ENCODE assay signal across 24 cellular contexts in the genomic region with DNA sequence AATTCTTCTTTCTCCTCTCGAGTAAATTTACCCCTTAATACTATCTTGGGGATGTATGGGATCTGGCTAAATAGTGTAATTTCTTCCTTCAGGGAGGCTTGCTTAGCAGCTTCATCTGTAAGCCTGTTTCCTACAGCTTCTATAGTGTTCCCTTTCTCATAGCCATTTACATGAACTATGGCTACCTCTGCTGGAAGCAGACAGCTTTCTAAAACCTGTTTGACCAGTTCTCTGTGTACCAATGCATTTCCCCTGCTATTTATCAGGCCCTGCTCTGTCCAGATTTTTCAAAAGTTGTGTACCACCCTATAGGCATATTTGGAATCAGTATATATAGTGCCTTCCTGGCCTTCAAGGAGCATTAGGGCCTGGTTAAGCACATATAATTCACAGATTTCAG.
DNase-seq lines count a peak whose midpoint lies in the region; ATAC-seq and TF ChIP-seq lines count a peak whose summit lies in the region.
"Had no signal": no experiment of that assay in that cellular context is flagged by ENCODE, and none has a peak within 500 bp of the region (broad histone marks: within the 10 kb centered on the region; RNA-seq: fewer than 3 reads in every experiment).

No MANE protein-coding gene starts in this region.

- H3K9ac ChIP-seq in smooth muscle cell (ENCODE audit: low read depth): no peak overlapping the region
- H3K9ac ChIP-seq: neural progenitor cell had no signal

- H3K9me3 ChIP-seq in ovary (no peaks in the 10 kb centered on the region), smooth muscle cell (replicated peaks; ENCODE audit: low read depth) (no peaks in the 10 kb centered on the region), upper lobe of left lung (no peaks in the 10 kb centered on the region)
- H3K9me3 ChIP-seq: esophagus muscularis mucosa, sigmoid colon, transverse colon had no signal

- TF ChIP-seq POLR2A in ovary (IDR thresholded peaks at IDR 0.05) (no peak), upper lobe of left lung (IDR thresholded peaks at IDR 0.05) (no peak)

- no peak overlapping the region for H3K4me2 ChIP-seq in smooth muscle cell
- H3K4me2 ChIP-seq: neural progenitor cell had no signal

- H4K20me1 ChIP-seq in smooth muscle cell (ENCODE audit: low read depth): no peaks in the 10 kb centered on the region

- H3K4me3 ChIP-seq in ovary: no peak overlapping the region
- H3K4me3 ChIP-seq in smooth muscle cell: no peak overlapping the region
- H3K4me3 ChIP-seq in upper lobe of left lung: no peak overlapping the region
- H3K4me3 ChIP-seq: esophagus muscularis mucosa, lung, neural progenitor cell, sigmoid colon, stomach, transverse colon had no signal

- WGBS in ovary, 3 donors: 78 to 93% (median 87%) methylated on average over 1 of the region's 1 CpG
- 88% methylated on average over 1 of the region's 1 CpG for WGBS in smooth muscle cell (ENCODE audit: low lambda C conversion rate)
- WGBS in upper lobe of left lung, 2 donors: 81 to 93% methylated on average over 1 of the region's 1 CpG

- no peaks in the 10 kb centered on the region for H3K27me3 ChIP-seq in ovary
- H3K27me3 ChIP-seq in smooth muscle cell (ENCODE audit: low read depth): no peaks in the 10 kb centered on the region
- no peaks in the 10 kb centered on the region for H3K27me3 ChIP-seq in upper lobe of left lung
- H3K27me3 ChIP-seq: esophagus muscularis mucosa, neural progenitor cell, sigmoid colon, stomach, transverse colon had no signal

- DNase-seq in DMS153 treated with DMSO at 0.1 percent for 48 hours (lab: John Stamatoyannopoulos, UW; ENCODE audit: unreplicated experiment) (peak; percentile 39), NCI-H146 (lab: John Stamatoyannopoulos, UW) (peak; percentile 49), NCI-H748 treated with DMSO at 0.1 percent for 48 hours (lab: John Stamatoyannopoulos, UW) (peak; percentile 43), iPS-NIHi11 (ENCODE audit: low spot score) (peak; percentile 21), ovary (no peak), smooth muscle cell (lab: John Stamatoyannopoulos, UW; ENCODE audit: unreplicated experiment) (no peak), Right ventricle myocardium superior (no peak), upper lobe of left lung (no peak)
- DNase-seq: activated CD4-positive, alpha-beta T cell treated with anti-CD3 and anti-CD28 coated beads for 48 hours; activated naive CD4-positive, alpha-beta T cell treated with Interleukin-2 at 50 U/mL for 16 hours; activated T-cell treated with anti-CD3 and anti-CD28 coated beads, Interleukin-2, amount 50 U/mL, for 4 hours; amniotic stem cell; foreskin melanocyte; H7; hippocampal formation; islet precursor cell; Karpas-422; sigmoid colon; stimulated activated CD8-positive, alpha-beta memory T cell treated with anti-CD3 and anti-CD28 coated beads, Interleukin-4, amount 100 ng/mL, for 48 hours; stomach; transverse colon had no signal

- no peak for TF ChIP-seq EP300 in ovary (IDR thresholded peaks at IDR 0.05)
- TF ChIP-seq EP300 in upper lobe of left lung (IDR thresholded peaks at IDR 0.05): no peak

- no peaks in the 10 kb centered on the region for H3K36me3 ChIP-seq in ovary
- H3K36me3 ChIP-seq in smooth muscle cell (ENCODE audit: low read depth): no peaks in the 10 kb centered on the region
- no peaks in the 10 kb centered on the region for H3K36me3 ChIP-seq in upper lobe of left lung
- H3K36me3 ChIP-seq: esophagus muscularis mucosa, neural progenitor cell, sigmoid colon, stomach, transverse colon had no signal

- H3K27ac ChIP-seq in ovary (no peak overlapping the region), smooth muscle cell (ENCODE audit: low read depth) (no peak overlapping the region), upper lobe of left lung (no peak overlapping the region)
- H3K27ac ChIP-seq: esophagus muscularis mucosa, neural progenitor cell, sigmoid colon, stomach, transverse colon had no signal

- TF ChIP-seq CTCF in ovary (IDR thresholded peaks at IDR 0.05) (no peak), smooth muscle cell (IDR thresholded peaks at IDR 0.05; ENCODE audit: borderline replicate concordance, insufficient read depth, poor library complexity, severe bottlenecking) (no peak), upper lobe of left lung (IDR thresholded peaks at IDR 0.05) (no peak)

- no peak overlapping the region for H2AFZ ChIP-seq in smooth muscle cell (ENCODE audit: low read depth)
- H2AFZ ChIP-seq: neural progenitor cell had no signal

- ATAC-seq in Right ventricle myocardium superior (ENCODE audit: poor library complexity): no peak
- no peak for ATAC-seq in upper lobe of left lung (ENCODE audit: low FRiP score in 2 of 2)
- ATAC-seq: activated T-cell treated with anti-CD3 and anti-CD28 coated beads, Interleukin-2, amount 50 U/mL, for 4 hours had no signal

- intact Hi-C loops in ovary (cut with DNase I) (no loop called here), Right ventricle myocardium superior (cut with DNase I) (no loop called here)

- H3K79me2 ChIP-seq in smooth muscle cell (ENCODE audit: low read depth): no peaks in the 10 kb centered on the region

- H3K4me1 ChIP-seq in ovary (ENCODE audit: insufficient read depth): no peaks in the 10 kb centered on the region
- H3K4me1 ChIP-seq in smooth muscle cell (ENCODE audit: low read depth): no peaks in the 10 kb centered on the region
- no peaks in the 10 kb centered on the region for H3K4me1 ChIP-seq in upper lobe of left lung
- H3K4me1 ChIP-seq: esophagus muscularis mucosa, neural progenitor cell, sigmoid colon, stomach, transverse colon had no signal

- no peaks in the 10 kb centered on the region for H3F3A ChIP-seq in smooth muscle cell (ENCODE audit: low read depth)

Comparison
In these comparisons a context has a peak if more than half of its experiments do, and no peak if none do; other contexts are left out.
1. DNase-seq: peak in DMS153 treated with DMSO at 0.1 percent for 48 hours (single experiment), NCI-H146 (single experiment), NCI-H748 treated with DMSO at 0.1 percent for 48 hours (single experiment) and iPS-NIHi11 (single experiment); none in ovary (0 of 5), smooth muscle cell (single experiment), Right ventricle myocardium superior (single experiment) and upper lobe of left lung (0 of 2).